In the genomic region with DNA sequence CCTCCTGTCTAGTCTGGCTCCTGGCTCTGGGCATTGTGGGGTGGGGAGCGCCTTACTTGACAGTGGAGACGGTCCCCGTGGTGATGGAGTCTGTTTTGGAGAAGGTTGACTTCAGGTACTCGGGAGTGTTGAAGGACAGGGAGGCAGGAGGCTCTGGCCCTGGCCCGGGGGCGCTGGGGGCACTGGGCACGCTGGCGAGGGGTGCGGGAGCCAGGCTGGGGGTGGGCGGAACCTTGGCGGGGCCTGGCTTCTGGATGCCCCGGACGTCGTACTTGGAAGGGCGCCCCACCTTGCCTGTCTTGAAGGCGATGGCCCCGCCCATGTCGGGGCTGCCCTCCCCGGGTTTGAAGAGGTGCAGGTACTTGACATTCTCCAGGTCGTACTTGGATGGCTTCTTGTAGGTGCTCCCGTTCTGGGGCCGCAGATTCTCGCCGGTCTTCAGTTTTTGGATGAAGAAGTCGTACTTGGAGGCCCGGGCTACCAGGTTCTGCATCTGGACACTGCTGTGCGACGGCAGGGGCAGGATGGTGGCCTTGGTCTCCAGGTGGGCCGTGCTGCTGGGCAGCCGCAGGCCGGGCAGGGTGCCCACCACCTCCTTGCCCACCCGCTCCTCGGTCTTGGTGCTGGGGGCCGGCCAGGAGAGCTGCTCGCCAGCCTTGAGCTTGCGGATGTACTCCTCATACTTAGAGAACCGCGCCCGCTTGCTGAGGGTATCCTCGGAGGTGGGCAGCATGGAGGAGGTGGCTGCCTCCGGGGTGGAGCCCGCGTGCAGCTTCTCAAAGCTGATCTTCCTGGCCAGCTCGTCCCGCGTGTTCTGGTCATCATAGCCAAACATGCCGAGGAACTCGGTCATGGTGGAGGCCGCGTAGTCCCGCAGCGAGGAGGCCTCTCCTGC, we compare ENCODE assay signal across 23 cellular contexts.
"Had no signal": no experiment of that assay in that cellular context is flagged by ENCODE, and none has a peak within 500 bp of the region (broad histone marks: within the 10 kb centered on the region; RNA-seq: fewer than 3 reads in every experiment).

No MANE protein-coding gene starts in this region.

- H3K9me3 ChIP-seq: MG63, SJSA1 had no signal

- ATAC-seq: activated CD8-positive, alpha-beta T cell treated with anti-CD3 and anti-CD28 coated beads, Interleukin-2, amount 10 ng/mL, durations not matched to agents 7 days and 5 days; activated naive CD4-positive, alpha-beta T cell treated with anti-CD3 and anti-CD28 coated beads, Interleukin-2, amount 50 U/mL, for 72 hours; PC-3; SK-N-SH treated with all-trans-retinoic acid at 6 μM for 48 hours; WTC11 had no signal

- H3K27me3 Mint-ChIP-seq: activated T-cell treated with anti-CD3 and anti-CD28 coated beads, Interleukin-2, amount 50 U/mL, for 24 hours; brain had no signal

- H3K27me3 ChIP-seq: MG63 had no signal

- H3K27ac ChIP-seq: SJSA1 had no signal

- H3K27ac Mint-ChIP-seq: activated CD8-positive, alpha-beta T cell treated with anti-CD3 and anti-CD28 coated beads, Interleukin-2, amount 10 ng/mL, durations not matched to agents 7 days and 5 days; activated naive CD4-positive, alpha-beta T cell treated with anti-CD3 and anti-CD28 coated beads, Interleukin-2, amount 50 U/mL, for 72 hours; activated T-cell treated with anti-CD3 and anti-CD28 coated beads, Interleukin-2, amount 50 U/mL, for 24 hours; activated T-helper 1 cell treated with anti-CD3 and anti-CD28 coated beads, Interleukin-12 subunit alpha, Interleukin-12 subunit beta, Interleukin-2, Interleukin-4 antibody, amounts not matched to agents 30 ng/mL and 10 ng/mL and 1 ng/mL, durations not matched to agents 14 hours and 24 hours and 36 hours; brain; T-helper 1 cell treated with Interleukin-12 subunit alpha and Interleukin-12 subunit beta and Interleukin-4 antibody, amounts not matched to agents 30 μg/mL and 1 μg/mL, for 36 hours; WTC11 had no signal

- H3K9me3 Mint-ChIP-seq: activated naive CD4-positive, alpha-beta T cell treated with anti-CD3 and anti-CD28 coated beads, Interleukin-2, amount 50 U/mL, for 72 hours; activated T-cell treated with anti-CD3 and anti-CD28 coated beads, Interleukin-2, amount 50 U/mL, for 24 hours; activated T-helper 1 cell treated with anti-CD3 and anti-CD28 coated beads, Interleukin-12 subunit alpha, Interleukin-12 subunit beta, Interleukin-2, Interleukin-4 antibody, amounts not matched to agents 30 ng/mL and 10 ng/mL and 1 ng/mL, durations not matched to agents 14 hours and 24 hours and 36 hours; brain; T-helper 1 cell treated with Interleukin-12 subunit alpha and Interleukin-12 subunit beta and Interleukin-4 antibody, amounts not matched to agents 30 μg/mL and 1 μg/mL, for 36 hours; WTC11 had no signal

- H3K36me3 ChIP-seq: MG63, SJSA1 had no signal

- H3K4me3 Mint-ChIP-seq: activated CD8-positive, alpha-beta T cell treated with anti-CD3 and anti-CD28 coated beads, Interleukin-2, amount 10 ng/mL, durations not matched to agents 7 days and 5 days; activated T-cell treated with anti-CD3 and anti-CD28 coated beads, Interleukin-2, amount 50 U/mL, for 24 hours; activated T-helper 1 cell treated with anti-CD3 and anti-CD28 coated beads, Interleukin-12 subunit alpha, Interleukin-12 subunit beta, Interleukin-2, Interleukin-4 antibody, amounts not matched to agents 30 ng/mL and 10 ng/mL and 1 ng/mL, durations not matched to agents 14 hours and 24 hours and 36 hours; brain; T-helper 1 cell treated with Interleukin-12 subunit alpha and Interleukin-12 subunit beta and Interleukin-4 antibody, amounts not matched to agents 30 μg/mL and 1 μg/mL, for 36 hours; WTC11 had no signal

- DNase-seq: activated CD4-positive, alpha-beta T cell treated with anti-CD3 and anti-CD28 coated beads for 48 hours; activated CD4-positive, alpha-beta T cell treated with anti-CD3 and anti-CD28 coated beads, Interleukin-2, amount 50 U/mL, for 4 hours; activated CD4-positive, CD25-positive, alpha-beta regulatory T cell treated with anti-CD3 and anti-CD28 coated beads, Interleukin-2, amount 50 U/mL, for 72 hours; activated CD8-positive, alpha-beta T cell treated with anti-CD3 and anti-CD28 coated beads, Interleukin-2, amount 10 ng/mL, durations not matched to agents 7 days and 5 days; activated effector memory CD4-positive, alpha-beta T cell treated with Interleukin-2 at 50 U/mL for 16 hours; activated naive CD4-positive, alpha-beta T cell treated with Interleukin-2 at 50 U/mL for 16 hours; activated T-cell treated with anti-CD3 and anti-CD28 coated beads, Interleukin-2, amount 50 U/mL, for 24 hours; amygdala; MG63; NCI-H1105 treated with DMSO at 0.1 percent for 48 hours; NCI-H1436 treated with DMSO at 0.1 percent for 48 hours; NCI-H187; NCI-H2081; NCI-H446; PC-3; SHP77 had no signal

- H3K4me1 ChIP-seq: SJSA1 had no signal

- H3K4me3 ChIP-seq: MG63, SJSA1 had no signal

- H3K36me3 Mint-ChIP-seq: activated naive CD4-positive, alpha-beta T cell treated with anti-CD3 and anti-CD28 coated beads, Interleukin-2, amount 50 U/mL, for 72 hours; brain; WTC11 had no signal
